In the genomic region with DNA sequence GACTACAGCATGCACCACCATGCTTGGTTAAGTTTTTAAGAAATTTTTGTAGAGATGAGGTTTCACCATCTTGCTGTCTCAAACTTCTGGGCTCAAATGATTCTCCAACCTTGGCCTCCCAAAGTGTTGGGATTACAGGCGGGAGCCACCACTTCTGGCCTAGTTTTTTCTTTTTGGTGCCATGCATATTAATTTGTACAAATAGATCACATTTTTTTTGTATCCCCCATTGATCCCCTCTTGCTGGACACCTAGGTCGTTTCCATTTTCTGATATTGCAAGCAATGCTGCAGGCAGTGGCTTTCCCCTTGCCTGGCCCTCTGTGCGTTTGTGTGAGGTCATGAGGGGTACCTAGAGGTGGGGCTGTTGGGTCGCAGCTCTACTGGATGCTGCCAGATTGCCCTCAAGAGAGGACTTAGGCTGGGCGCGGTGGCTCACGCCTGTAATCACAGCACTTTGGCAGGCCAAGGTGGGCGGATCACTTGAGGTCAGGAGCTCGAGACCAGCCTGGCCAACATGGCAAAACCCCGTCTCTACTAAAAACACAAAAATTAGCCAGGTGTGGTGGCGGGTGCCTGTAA, we compare ENCODE assay signal across 26 cellular contexts.
"Had no signal": no experiment of that assay in that cellular context is flagged by ENCODE, and none has a peak within 500 bp of the region (broad histone marks: within the 10 kb centered on the region; RNA-seq: fewer than 3 reads in every experiment).

No MANE protein-coding gene starts in this region.

- H3K4me1 ChIP-seq: esophagus muscularis mucosa, foreskin keratinocyte, gastroesophageal sphincter, lower lobe of right lung, parathyroid adenoma, right lobe of liver, thyroid gland had no signal

- H3K36me3 ChIP-seq: colonic mucosa, esophagus muscularis mucosa, gastroesophageal sphincter, heart left ventricle, lower lobe of right lung, right lobe of liver, stomach, thyroid gland had no signal

- H3K9me3 Mint-ChIP-seq: dendritic cell treated with granulocyte-macrophage colony-stimulating factor and Interleukin-4, amounts not matched to agents 40 ng/mL and 50 ng/mL, for 4 days; naive thymus-derived CD8-positive, alpha-beta T cell; neural crest cell; stimulated activated effector memory CD8-positive, alpha-beta T cell treated with anti-CD3 and anti-CD28 coated beads, Interleukin-12 subunit alpha, Interleukin-12 subunit beta, amount 100 ng/mL, for 72 hours; type B pancreatic cell had no signal

- H3K27me3 Mint-ChIP-seq: progenitor cell of endocrine pancreas, type B pancreatic cell had no signal

- H3K79me2 ChIP-seq: parathyroid adenoma had no signal

- H2AFZ ChIP-seq: parathyroid adenoma had no signal

- ATAC-seq: gastroesophageal sphincter; heart left ventricle; left ventricle myocardium superior; lower lobe of right lung; naive thymus-derived CD8-positive, alpha-beta T cell; right lobe of liver; stimulated activated effector memory CD8-positive, alpha-beta T cell treated with anti-CD3 and anti-CD28 coated beads, Interleukin-12 subunit alpha, Interleukin-12 subunit beta, amount 100 ng/mL, for 72 hours had no signal

- H3K9ac ChIP-seq: parathyroid adenoma had no signal

- H3K4me3 ChIP-seq: colonic mucosa, esophagus muscularis mucosa, gastroesophageal sphincter, heart left ventricle, lower lobe of right lung, right lobe of liver, stomach, thyroid gland had no signal

- H3K27ac ChIP-seq: colonic mucosa, esophagus muscularis mucosa, foreskin keratinocyte, gastroesophageal sphincter, heart left ventricle, lower lobe of right lung, parathyroid adenoma, right lobe of liver, stomach, thyroid gland had no signal

- DNase-seq: colonic mucosa; effector memory CD4-positive, alpha-beta T cell; hippocampal formation; islet precursor cell; kidney glomerular epithelial cell; left ventricle myocardium superior; lower lobe of right lung; naive thymus-derived CD8-positive, alpha-beta T cell; right lobe of liver; small intestine; stimulated activated CD4-positive, alpha-beta T cell treated with anti-CD3 and anti-CD28 coated beads, Interleukin-12 subunit alpha, Interleukin-12 subunit beta, amount 100 ng/mL, for 4 hours; stimulated activated CD4-positive, alpha-beta T cell treated with anti-CD3 and anti-CD28 coated beads, Interleukin-1b, Interleukin-23, amount 100 ng/mL, for 48 hours; stimulated activated CD4-positive, alpha-beta T cell treated with anti-CD3 and anti-CD28 coated beads, Interleukin-4, amount 100 ng/mL, for 24 hours; stimulated activated naive CD4-positive, alpha-beta T cell treated with Interleukin-2 at 50 U/mL for 16 hours; stomach; thyroid gland had no signal

- H3K9me3 ChIP-seq: colonic mucosa, esophagus muscularis mucosa, gastroesophageal sphincter, heart left ventricle, lower lobe of right lung, right lobe of liver, stomach, thyroid gland had no signal

- H3K27me3 ChIP-seq: colonic mucosa, foreskin keratinocyte, right lobe of liver, thyroid gland had no signal

- H3K36me3 Mint-ChIP-seq: stimulated activated effector memory CD8-positive, alpha-beta T cell treated with anti-CD3 and anti-CD28 coated beads, Interleukin-12 subunit alpha, Interleukin-12 subunit beta, amount 100 ng/mL, for 72 hours; type B pancreatic cell had no signal

- H3K4me3 Mint-ChIP-seq: dendritic cell treated with granulocyte-macrophage colony-stimulating factor and Interleukin-4, amounts not matched to agents 40 ng/mL and 50 ng/mL, for 4 days; naive thymus-derived CD8-positive, alpha-beta T cell; neural crest cell; stimulated activated effector memory CD8-positive, alpha-beta T cell treated with anti-CD3 and anti-CD28 coated beads, Interleukin-12 subunit alpha, Interleukin-12 subunit beta, amount 100 ng/mL, for 72 hours; type B pancreatic cell had no signal

- H3K27ac Mint-ChIP-seq: dendritic cell treated with granulocyte-macrophage colony-stimulating factor and Interleukin-4, amounts not matched to agents 40 ng/mL and 50 ng/mL, for 4 days; naive thymus-derived CD8-positive, alpha-beta T cell; progenitor cell of endocrine pancreas; stimulated activated effector memory CD8-positive, alpha-beta T cell treated with anti-CD3 and anti-CD28 coated beads, Interleukin-12 subunit alpha, Interleukin-12 subunit beta, amount 100 ng/mL, for 72 hours; type B pancreatic cell had no signal
